In genomic region chr2:102253753-102254150, GRCh38 we compare ENCODE assay signal across 14 cellular contexts. TPM values are rescaled to one million over a fixed set of nuclear protein-coding genes. Genes with fewer than 3 reads are reported as not detected.
DNase-seq lines count a peak whose midpoint lies in the region; ATAC-seq, FAIRE-seq and TF ChIP-seq lines count a peak whose summit lies in the region.
"Had no signal": no experiment of that assay in that cellular context is flagged by ENCODE, and none has a peak within 500 bp of the region (broad histone marks: within the 10 kb centered on the region; RNA-seq: fewer than 3 reads in every experiment).

No MANE protein-coding gene starts in this region.

- no peak for DNase-seq in AG09319 (ENCODE audit: extremely low read depth, low read depth)
- no peak for DNase-seq in GM13977 (ENCODE audit: low spot score)
- no peak for DNase-seq in T-helper 2 cell treated with Interferon-gamma antibody and Interleukin-4, amounts not matched to agents 5 μg/mL and 100 μg/mL, for 36 hours (ENCODE audit: low spot score)
- peak; percentile 41 for DNase-seq in endothelial cell of umbilical vein (ENCODE audit: low read depth, low spot score)
- DNase-seq in tibial artery = no peak
- no peak for DNase-seq in NCI-H1436 treated with DMSO at 0.1 percent for 48 hours (lab: John Stamatoyannopoulos, UW)
- no peak for DNase-seq in mesenchymal stem cell
- DNase-seq: amygdala, DMS 273 treated with DMSO at 0.1 percent for 48 hours, hippocampal formation, ovary, SHP77 had no signal

- no peak overlapping the region for H2AK5ac ChIP-seq in mesenchymal stem cell (ENCODE audit: low read length, severe bottlenecking)

- H3K18ac ChIP-seq in mesenchymal stem cell (ENCODE audit: low read depth in 1 of 2, low read length in 2 of 2) = no peak overlapping the region

- H3K36me3 ChIP-seq in endothelial cell of umbilical vein (ENCODE audit: control insufficient read depth in 2 of 2, extremely low read depth in 1 of 2, insufficient read depth in 2 of 2, low read length in 2 of 2) = no peaks in the 10 kb centered on the region
- H3K36me3 ChIP-seq in tibial artery = no peaks in the 10 kb centered on the region
- H3K36me3 ChIP-seq in mesenchymal stem cell (ENCODE audit: control insufficient read depth in 1 of 2, insufficient read depth in 2 of 2, low read depth in 1 of 2, low read length in 2 of 2) = no peaks in the 10 kb centered on the region
- H3K36me3 ChIP-seq: ovary had no signal

- H3K9me3 Mint-ChIP-seq in T-helper 2 cell treated with Interferon-gamma antibody and Interleukin-4, amounts not matched to agents 5 μg/mL and 100 μg/mL, for 36 hours = peaks cover 15% of the 10 kb centered on the region
- H3K9me3 Mint-ChIP-seq: stimulated activated memory B cell treated with anti-CD40 and anti-IgM and Interleukin-4, amounts not matched to agents 10 μg/mL and 1 μg/mL and 100 μg/mL, for 72 hours had no signal

- H3K27me3 ChIP-seq in endothelial cell of umbilical vein (ENCODE audit: control insufficient read depth in 2 of 2, insufficient read depth in 2 of 2, low read length in 2 of 2) (no peaks in the 10 kb centered on the region), tibial artery (peaks cover 0 to 6% of the 10 kb centered on the region in 2 donors), mesenchymal stem cell (ENCODE audit: control insufficient read depth in 1 of 2, insufficient read depth in 1 of 2, low read length in 2 of 2) (peaks cover 0 to 25% of the 10 kb centered on the region in 2 experiments)
- H3K27me3 ChIP-seq: ovary had no signal

- no CpG with 5 or more reads among the region's 2 CpGs for WGBS in mesenchymal stem cell

- peak; percentile 38 for FAIRE-seq in endothelial cell of umbilical vein (lab: Jason Lieb, UNC)

- no peaks in the 10 kb centered on the region for H3K79me2 ChIP-seq in endothelial cell of umbilical vein (ENCODE audit: control insufficient read depth, insufficient read depth, low read length)

- in situ Hi-C loops in GM13977 (cut with MboI; ENCODE audit: low pct_unique_long_range_greater_than_20kb, low sequenced_read_pairs, unreplicated experiment) = loop anchor here (10.0 kb wide), 1 partner anchor 181 kb away; no protein-coding TSS in a partner anchor

- dilution Hi-C loops in endothelial cell of umbilical vein (cut with MboI; ENCODE audit: extremely low pct_ligation_motif_present, low sequenced_read_pairs) = no loop called here

- no peak overlapping the region for H2BK12ac ChIP-seq in mesenchymal stem cell (ENCODE audit: low read length in 2 of 2)

- peaks cover 19% of the 10 kb centered on the region for H3K4me1 ChIP-seq in endothelial cell of umbilical vein (ENCODE audit: control insufficient read depth, extremely low read depth, insufficient read depth, low read length)
- H3K4me1 ChIP-seq in tibial artery = peaks cover 0 to 18% (median 6%) of the 10 kb centered on the region in 4 donors
- peaks cover 4% of the 10 kb centered on the region for H3K4me1 ChIP-seq in mesenchymal stem cell (ENCODE audit: control insufficient read depth, insufficient read depth, low read depth, low read length)

- peaks cover 56% of the 10 kb centered on the region for H3K4me1 Mint-ChIP-seq in T-helper 2 cell treated with Interferon-gamma antibody and Interleukin-4, amounts not matched to agents 5 μg/mL and 100 μg/mL, for 36 hours (ENCODE audit: low read depth)

- H3K9ac ChIP-seq in endothelial cell of umbilical vein (replicated peaks; ENCODE audit: extremely low read depth, insufficient read depth, low read length) (no peak overlapping the region), mesenchymal stem cell (ENCODE audit: low read length) (no peak overlapping the region)

- H3K4ac ChIP-seq in mesenchymal stem cell (ENCODE audit: low read depth in 1 of 2, low read length in 2 of 2) = no peak overlapping the region

- no peak overlapping the region for H3K27ac ChIP-seq in endothelial cell of umbilical vein (ENCODE audit: insufficient read depth, low read depth, low read length)
- no peak overlapping the region for H3K27ac ChIP-seq in tibial artery
- no peak overlapping the region for H3K27ac ChIP-seq in mesenchymal stem cell (ENCODE audit: low read length, poor library complexity, severe bottlenecking)
- H3K27ac ChIP-seq: ovary had no signal

- H4K91ac ChIP-seq in mesenchymal stem cell (ENCODE audit: low read length) = no peak overlapping the region

- H3K4me2 ChIP-seq in endothelial cell of umbilical vein (ENCODE audit: insufficient read depth, low read length) (no peak overlapping the region), mesenchymal stem cell (ENCODE audit: low read length, poor library complexity, severe bottlenecking) (no peak overlapping the region)

- no peak overlapping the region for H2BK5ac ChIP-seq in mesenchymal stem cell (ENCODE audit: low read depth, low read length, poor library complexity, severe bottlenecking)

- CTCF ChIA-PET in endothelial cell of umbilical vein (lab: Charles Lee) = interaction anchor here (0.6 to 1.7 kb wide), 4 partner anchors 8 to 103 kb away, joined by 3 to 6 read pairs (median 4); no protein-coding TSS in a partner anchor

- POLR2A ChIA-PET in endothelial cell of umbilical vein (lab: Charles Lee) = no interaction called here

- no peaks in the 10 kb centered on the region for H3K9me1 ChIP-seq in endothelial cell of umbilical vein (replicated peaks; ENCODE audit: control insufficient read depth, extremely low read depth, insufficient read depth, low read length)

- ATAC-seq in GM19023 (IDR thresholded peaks at IDR 0.05; ENCODE audit: unreplicated experiment) = no peak
- ATAC-seq: stimulated activated memory B cell treated with anti-CD40 and anti-IgM and Interleukin-4, amounts not matched to agents 10 μg/mL and 1 μg/mL and 100 μg/mL, for 72 hours had no signal

- no peak overlapping the region for H2AFZ ChIP-seq in endothelial cell of umbilical vein (ENCODE audit: low read depth, low read length)
- H2AFZ ChIP-seq in mesenchymal stem cell (ENCODE audit: low read depth, low read length) = no peak overlapping the region

- no peak overlapping the region for H3K23ac ChIP-seq in mesenchymal stem cell (ENCODE audit: low read length in 2 of 2)

- no peak overlapping the region for H3K14ac ChIP-seq in mesenchymal stem cell (ENCODE audit: low read length in 2 of 2)

- BruUV-seq in endothelial cell of umbilical vein (replicated peaks; lab: Mats Ljungman, UMichigan) = no TSS peak

- no peaks in the 10 kb centered on the region for H3K79me1 ChIP-seq in mesenchymal stem cell (replicated peaks; ENCODE audit: low read length, poor library complexity, severe bottlenecking)

- peak overlapping the region; percentile 39 for H3K27ac Mint-ChIP-seq in T-helper 2 cell treated with Interferon-gamma antibody and Interleukin-4, amounts not matched to agents 5 μg/mL and 100 μg/mL, for 36 hours
- H3K27ac Mint-ChIP-seq: stimulated activated memory B cell treated with anti-CD40 and anti-IgM and Interleukin-4, amounts not matched to agents 10 μg/mL and 1 μg/mL and 100 μg/mL, for 72 hours had no signal

- no peak overlapping the region for H3K4me3 ChIP-seq in endothelial cell of umbilical vein (replicated peaks in 1 of 3; ENCODE audit: insufficient read depth in 1 of 3, low read depth in 1 of 3, low read length in 3 of 3)
- H3K4me3 ChIP-seq in tibial artery = no peak overlapping the region
- no peak overlapping the region for H3K4me3 ChIP-seq in mesenchymal stem cell (ENCODE audit: insufficient read depth in 1 of 2, low read depth in 1 of 2, low read length in 2 of 2)
- H3K4me3 ChIP-seq: ovary had no signal

- H4K20me1 ChIP-seq in endothelial cell of umbilical vein (replicated peaks; ENCODE audit: control insufficient read depth, extremely low read depth, insufficient read depth, low read length) = no peaks in the 10 kb centered on the region

- no peak overlapping the region for H2BK120ac ChIP-seq in mesenchymal stem cell (ENCODE audit: low read depth, low read length)

- TF ChIP-seq POLR2A in endothelial cell of umbilical vein (IDR thresholded peaks at IDR 0.05; ENCODE audit: low read depth, low read length) = no peak

- TF ChIP-seq CTCF in AG09319 (IDR thresholded peaks at IDR 0.05; ENCODE audit: low read depth, low read length) (peak; percentile 28), GM13977 (IDR thresholded peaks at IDR 0.05; ENCODE audit: extremely low read depth, insufficient read depth, missing control alignments) (peak; percentile 30), endothelial cell of umbilical vein (IDR thresholded peaks at IDR 0.05; ENCODE audit: extremely low read depth in 1 of 2, insufficient read depth in 1 of 2, low read depth in 1 of 2, low read length in 2 of 2) (peak in 1 of 2 donors; percentile 30), tibial artery (IDR thresholded peaks at IDR 0.05) (no peak)

- H3K4me3 Mint-ChIP-seq in T-helper 2 cell treated with Interferon-gamma antibody and Interleukin-4, amounts not matched to agents 5 μg/mL and 100 μg/mL, for 36 hours = no peak overlapping the region
- H3K4me3 Mint-ChIP-seq: stimulated activated memory B cell treated with anti-CD40 and anti-IgM and Interleukin-4, amounts not matched to agents 10 μg/mL and 1 μg/mL and 100 μg/mL, for 72 hours had no signal

- H2BK15ac ChIP-seq in mesenchymal stem cell (ENCODE audit: low read depth, poor library complexity, severe bottlenecking) = no peak overlapping the region

- H3K27me3 Mint-ChIP-seq in T-helper 2 cell treated with Interferon-gamma antibody and Interleukin-4, amounts not matched to agents 5 μg/mL and 100 μg/mL, for 36 hours (ENCODE audit: low read depth) = no peaks in the 10 kb centered on the region

- peaks cover 7% of the 10 kb centered on the region for H3K36me3 Mint-ChIP-seq in T-helper 2 cell treated with Interferon-gamma antibody and Interleukin-4, amounts not matched to agents 5 μg/mL and 100 μg/mL, for 36 hours (ENCODE audit: low read depth)
- H3K36me3 Mint-ChIP-seq: stimulated activated memory B cell treated with anti-CD40 and anti-IgM and Interleukin-4, amounts not matched to agents 10 μg/mL and 1 μg/mL and 100 μg/mL, for 72 hours had no signal

- intact Hi-C loops in endothelial cell of umbilical vein (cut with micrococcal nuclease) = loop anchor here (1.0 kb wide), 1 partner anchor 102 kb away; the partner anchor contains the start of gene IL18R1
- intact Hi-C loops in tibial artery (cut with DNase I; ENCODE audit: low total_unique reads) = no loop called here

- no peaks in the 10 kb centered on the region for H3K9me3 ChIP-seq in endothelial cell of umbilical vein (replicated peaks; ENCODE audit: control insufficient read depth, insufficient read depth, low read length)
- H3K9me3 ChIP-seq in tibial artery = no peaks in the 10 kb centered on the region
- no peaks in the 10 kb centered on the region for H3K9me3 ChIP-seq in mesenchymal stem cell (ENCODE audit: control insufficient read depth, low read length)
- H3K9me3 ChIP-seq: ovary had no signal

- H4K8ac ChIP-seq in mesenchymal stem cell (ENCODE audit: low read length) = no peak overlapping the region

RNA-seq across cellular contexts. Expression of gene IL1RL1, which starts 57.6 kb away (rescaled TPM):
- total RNA-seq in endothelial cell of umbilical vein = 44.0 and 55.1 TPM in 2 replicates
- polyA plus RNA-seq in endothelial cell of umbilical vein = 27.9 and 32.2 TPM in 2 replicates
- polyA plus RNA-seq in endothelial cell of umbilical vein (2011; cell fraction: cytosol; rRNA removed) = 40.5 and 47.5 TPM in 2 replicates
- polyA plus RNA-seq in endothelial cell of umbilical vein (2011; cell fraction: nucleus; rRNA removed) = 145 and 226 TPM in 2 replicates
- 465 and 806 TPM in 2 replicates for polyA plus RNA-seq in endothelial cell of umbilical vein (2012)
- polyA minus RNA-seq in endothelial cell of umbilical vein = 62.5 and 92.4 TPM in 2 replicates
- 0.31 TPM for polyA minus RNA-seq in endothelial cell of umbilical vein (2011; cell fraction: cytosol; rRNA and poly(A)+ RNA removed)
- 98.2 and 183 TPM in 2 replicates for polyA minus RNA-seq in endothelial cell of umbilical vein (2011; cell fraction: nucleus; rRNA and poly(A)+ RNA removed)
- 11.4 TPM for polyA plus RNA-seq in mesenchymal stem cell (2013, experiment 1 of 2)
- 11.5 TPM for polyA plus RNA-seq in mesenchymal stem cell (2013, experiment 2 of 2)

Comparison
In these comparisons a context has a peak if more than half of its experiments do, and no peak if none do; other contexts are left out.
1. CTCF ChIP-seq: peak in AG09319 (single experiment) and GM13977 (single experiment); none in tibial artery (0 of 2).